Comparison of ENCODE assay signal across 22 cellular contexts in the genomic region with DNA sequence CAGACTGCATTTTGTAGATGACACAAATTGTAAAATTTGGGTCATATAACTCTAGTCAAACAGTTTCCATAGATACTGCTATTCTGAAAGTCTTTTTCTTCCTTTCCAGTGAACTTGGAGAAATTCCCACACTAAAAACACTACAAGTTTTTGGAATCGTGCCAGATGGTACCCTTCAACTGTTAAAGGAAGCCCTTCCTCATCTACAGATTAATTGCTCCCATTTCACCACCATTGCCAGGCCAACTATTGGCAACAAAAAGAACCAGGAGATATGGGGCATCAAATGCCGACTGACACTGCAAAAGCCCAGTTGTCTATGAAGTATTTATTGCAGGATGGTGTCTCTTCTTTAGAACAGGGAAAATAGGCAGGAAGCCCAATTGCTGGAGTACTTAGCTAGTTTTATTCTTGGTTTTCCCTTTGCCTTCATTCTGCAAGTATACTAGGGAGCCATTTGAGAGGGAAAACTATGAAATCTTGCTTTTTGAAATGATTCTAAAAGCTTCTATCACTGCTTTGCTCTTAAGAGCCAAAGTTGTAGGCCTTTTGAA.
"Had no signal": no experiment of that assay in that cellular context is flagged by ENCODE, and none has a peak within 500 bp of the region (broad histone marks: within the 10 kb centered on the region; RNA-seq: fewer than 3 reads in every experiment).

No MANE protein-coding gene starts in this region.

- DNase-seq: activated B cell treated with CpG ODN at 0.5 μM for 24 hours; activated CD4-positive, alpha-beta T cell treated with anti-CD3 and anti-CD28 coated beads for 4 hours; activated CD4-positive, alpha-beta T cell treated with anti-CD3 and anti-CD28 coated beads, Interleukin-2, amount 50 U/mL, for 48 hours; activated gamma-delta T cell; aorta; brain microvascular endothelial cell; central memory CD4-positive, alpha-beta T cell; gastrocnemius medialis; islet precursor cell; left cardiac atrium; mesendoderm; naive B cell; occipital lobe; sigmoid colon; stimulated activated CD4-positive, alpha-beta T cell treated with anti-CD3 and anti-CD28 coated beads, Interleukin-15, amount 100 ng/mL, for 24 hours; stimulated activated CD8-positive, alpha-beta memory T cell treated with anti-CD3 and anti-CD28 coated beads, Interleukin-4, amount 100 ng/mL, for 48 hours; stimulated activated naive B cell treated with anti-CD40 and anti-IgM and Interleukin-4, amounts not matched to agents 10 μg/mL and 1 μg/mL and 100 μg/mL, for 72 hours; T-cell; T-helper 9 cell; upper lobe of left lung had no signal

- H3K4me2 ChIP-seq: smooth muscle cell had no signal

- ATAC-seq: gastrocnemius medialis; left cardiac atrium; stimulated activated naive B cell treated with anti-CD40 and anti-IgM and Interleukin-4, amounts not matched to agents 10 μg/mL and 1 μg/mL and 100 μg/mL, for 72 hours; T-cell had no signal

- H3K27ac ChIP-seq: brain microvascular endothelial cell, esophagus muscularis mucosa, gastrocnemius medialis, sigmoid colon, upper lobe of left lung had no signal

- H3K9me3 ChIP-seq: esophagus muscularis mucosa, gastrocnemius medialis, sigmoid colon, upper lobe of left lung had no signal

- H3K27me3 ChIP-seq: brain microvascular endothelial cell, esophagus muscularis mucosa, gastrocnemius medialis, sigmoid colon, upper lobe of left lung had no signal

- H3K4me1 ChIP-seq: esophagus muscularis mucosa, gastrocnemius medialis, sigmoid colon, upper lobe of left lung had no signal

- H3K4me3 ChIP-seq: esophagus muscularis mucosa, gastrocnemius medialis, sigmoid colon, smooth muscle cell, upper lobe of left lung had no signal
